ENCODE assay signal across 20 cellular contexts in the genomic region with DNA sequence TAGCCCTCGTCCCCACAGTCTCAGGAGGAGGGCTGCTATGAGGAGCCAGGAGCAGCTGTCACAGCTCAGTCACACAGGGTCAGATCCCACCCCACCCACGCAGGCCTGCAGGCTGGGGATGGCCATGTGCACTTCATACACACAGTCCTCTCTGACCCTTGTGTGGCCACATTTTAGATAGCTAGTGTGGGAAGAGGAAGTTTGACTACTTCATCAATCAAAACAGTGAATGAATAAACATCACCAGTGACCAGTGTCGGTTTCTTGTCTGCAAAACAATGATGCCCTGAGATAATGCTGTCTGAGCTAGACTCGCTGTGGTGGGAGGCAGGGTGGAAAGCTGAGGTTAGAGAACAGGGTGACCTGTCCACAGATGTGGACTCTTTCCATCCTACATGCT.
DNase-seq lines count a peak whose midpoint lies in the region; FAIRE-seq and TF ChIP-seq lines count a peak whose summit lies in the region.
"Had no signal": no experiment of that assay in that cellular context is flagged by ENCODE, and none has a peak within 500 bp of the region (broad histone marks: within the 10 kb centered on the region; RNA-seq: fewer than 3 reads in every experiment).

No MANE protein-coding gene starts in this region.

- no peaks in the 10 kb centered on the region for H3F3A ChIP-seq in MM.1S (ENCODE audit: insufficient read depth, low read length)

- no peaks in the 10 kb centered on the region for H3K9me3 ChIP-seq in osteoblast (ENCODE audit: low read depth, low read length)
- no peaks in the 10 kb centered on the region for H3K9me3 ChIP-seq in MM.1S (replicated peaks; ENCODE audit: insufficient read depth, low read length)
- H3K9me3 ChIP-seq: colonic mucosa, vagina had no signal

- no peaks in the 10 kb centered on the region for H3K79me2 ChIP-seq in osteoblast (ENCODE audit: insufficient read depth, low read length)
- H3K79me2 ChIP-seq in MM.1S (ENCODE audit: low read length) = no peaks in the 10 kb centered on the region
- H3K79me2 ChIP-seq: parathyroid adenoma had no signal

- H3K4me1 ChIP-seq in osteoblast (ENCODE audit: insufficient read depth, low read length) (peaks cover 3% of the 10 kb centered on the region), MM.1S (ENCODE audit: low read length) (no peaks in the 10 kb centered on the region)
- H3K4me1 ChIP-seq: colonic mucosa, parathyroid adenoma, vagina had no signal

- FAIRE-seq in D721Med (lab: Jason Lieb, UNC) = no peak
- FAIRE-seq: keratinocyte, RCC 7860, TTC549 had no signal

- DNase-seq in EL (peak; percentile 17), amniotic epithelial cell (ENCODE audit: low read depth) (peak; percentile 54), hepatic stellate cell (ENCODE audit: low spot score) (peak; percentile 4), osteoblast (ENCODE audit: insufficient read length, low spot score, missing footprints) (no peak), midbrain (lab: John Stamatoyannopoulos, UW) (no peak), coronary artery (ENCODE audit: low spot score) (no peak), MM.1S (no peak), D721Med (ENCODE audit: insufficient read length, low spot score) (no peak)
- DNase-seq: ACHN; activated CD4-positive, alpha-beta T cell treated with anti-CD3 and anti-CD28 coated beads, Interleukin-2, amount 50 U/mL, for 48 hours; CD4-positive, alpha-beta memory T cell; colonic mucosa; heart right ventricle; NCI-H1105; NCI-H774 had no signal

- H3K9ac ChIP-seq in MM.1S (ENCODE audit: low read length) = no peak overlapping the region
- H3K9ac ChIP-seq: parathyroid adenoma had no signal

- H4K20me1 ChIP-seq in osteoblast (ENCODE audit: insufficient read depth, low read length) = no peaks in the 10 kb centered on the region
- no peaks in the 10 kb centered on the region for H4K20me1 ChIP-seq in MM.1S (ENCODE audit: insufficient read depth, low read length)

- H3K36me3 ChIP-seq in osteoblast (ENCODE audit: insufficient read depth, low read length) (no peaks in the 10 kb centered on the region), MM.1S (replicated peaks; ENCODE audit: insufficient read depth, low read length) (no peaks in the 10 kb centered on the region)
- H3K36me3 ChIP-seq: colonic mucosa, heart right ventricle, vagina had no signal

- H2AFZ ChIP-seq in osteoblast (ENCODE audit: low read length) = peak overlapping the region; percentile 10
- H2AFZ ChIP-seq in MM.1S (ENCODE audit: low read length) = no peak overlapping the region
- H2AFZ ChIP-seq: parathyroid adenoma had no signal

- TF ChIP-seq CTCF in osteoblast (IDR thresholded peaks at IDR 0.05; ENCODE audit: extremely low read depth, low read depth, low read length) (no peak), coronary artery (IDR thresholded peaks at IDR 0.05) (no peak), MM.1S (IDR thresholded peaks at IDR 0.05; ENCODE audit: low read length) (no peak), D721Med (IDR thresholded peaks at IDR 0.05; ENCODE audit: insufficient read depth, missing control alignments) (no peak)

- no peak overlapping the region for H3K4me2 ChIP-seq in osteoblast (ENCODE audit: insufficient read depth, low read length)
- H3K4me2 ChIP-seq in MM.1S (ENCODE audit: low read depth, low read length) = no peak overlapping the region

- H3K4me3 ChIP-seq in osteoblast (ENCODE audit: insufficient read depth, low read length) = no peak overlapping the region
- H3K4me3 ChIP-seq in coronary artery = no peak overlapping the region
- H3K4me3 ChIP-seq in MM.1S (ENCODE audit: low read length) = no peak overlapping the region
- H3K4me3 ChIP-seq: colonic mucosa, heart right ventricle, vagina had no signal

- H3K9me2 ChIP-seq in MM.1S (replicated peaks; ENCODE audit: insufficient read depth, low read length) = no peaks in the 10 kb centered on the region

- H3K27me3 ChIP-seq in osteoblast (ENCODE audit: insufficient read depth, low read length) = no peaks in the 10 kb centered on the region
- no peaks in the 10 kb centered on the region for H3K27me3 ChIP-seq in MM.1S (replicated peaks; ENCODE audit: insufficient read depth, low read length)
- H3K27me3 ChIP-seq: colonic mucosa, vagina had no signal

- H3K27ac ChIP-seq in osteoblast (ENCODE audit: low read depth, low read length) = no peak overlapping the region
- no peak overlapping the region for H3K27ac ChIP-seq in coronary artery
- no peak overlapping the region for H3K27ac ChIP-seq in MM.1S (ENCODE audit: low read length)
- H3K27ac ChIP-seq: colonic mucosa, heart right ventricle, parathyroid adenoma, vagina had no signal

Comparison
In these comparisons a context has a peak if more than half of its experiments do, and no peak if none do; other contexts are left out.
1. DNase-seq: peak in EL (single experiment), amniotic epithelial cell (single experiment) and hepatic stellate cell (single experiment); none in osteoblast (single experiment), midbrain (single experiment), coronary artery (single experiment), MM.1S (single experiment) and D721Med (single experiment).